In genomic region chrX:103919336-103919682, GRCh38 we compare ENCODE assay signal across 8 cellular contexts. TPM values are rescaled to one million over a fixed set of nuclear protein-coding genes. Genes with fewer than 3 reads are reported as not detected.
DNase-seq lines count a peak whose midpoint lies in the region; ATAC-seq and TF ChIP-seq lines count a peak whose summit lies in the region.

No MANE protein-coding gene starts in this region.

- H3K27me3 ChIP-seq in HUES6 (ENCODE audit: control insufficient read depth, insufficient read depth, low read length) (peaks cover 14% of the 10 kb centered on the region; the same call in 1 of the 2 replicates), right lobe of liver (peaks cover 0 to 10% of the 10 kb centered on the region in 2 donors), thymus (ENCODE audit: control insufficient read depth, insufficient read depth) (no peaks in the 10 kb centered on the region)

- peak overlapping the region; percentile 83 for H3K9ac ChIP-seq in HUES6 (ENCODE audit: low read length)
- no peak overlapping the region for H3K9ac ChIP-seq in SK-N-MC (ENCODE audit: insufficient read length)

- intact Hi-C loops in right lobe of liver (cut with DNase I) = no loop called here

- peak in 1 of 4 donors; percentile 15 for TF ChIP-seq CTCF in right lobe of liver (IDR thresholded peaks at IDR 0.05)

- H3K9me3 ChIP-seq in HUES6 (ENCODE audit: control insufficient read depth, insufficient read depth, low read depth, low read length) (no peaks in the 10 kb centered on the region), SK-N-MC (ENCODE audit: low read depth, low read length) (no peaks in the 10 kb centered on the region), right lobe of liver (no peaks in the 10 kb centered on the region), thymus (ENCODE audit: control insufficient read depth) (no peaks in the 10 kb centered on the region)

- 24% methylated on average over 7 of the region's 9 CpGs for whole genome bisulfite sequencing in right lobe of liver (ENCODE audit: insufficient coverage, low coverage, low lambda C conversion rate, missing lambda C conversion rate)
- WGBS in thymus = 7% methylated on average over 9 of the region's 9 CpGs

- ATAC-seq in GM21576 (IDR thresholded peaks at IDR 0.05; ENCODE audit: unreplicated experiment) (peak; percentile 39), right lobe of liver (peak; percentile 38 to 58 (median 48))

- no peak for TF ChIP-seq POLR2A in right lobe of liver (IDR thresholded peaks at IDR 0.05)

- H3K27ac ChIP-seq in HUES6 (ENCODE audit: low read depth, low read length) = peak overlapping the region; percentile 30; the same call in 1 of the 2 replicates
- H3K27ac ChIP-seq in SK-N-MC = no peak overlapping the region
- H3K27ac ChIP-seq in right lobe of liver = peak overlapping the region in 1 of 3 donors; percentile 38
- peak overlapping the region; percentile 92 for H3K27ac ChIP-seq in thymus (ENCODE audit: low read depth)

- H3K4me3 ChIP-seq in HUES6 (ENCODE audit: low read depth, low read length) = peak overlapping the region; percentile 67
- peak overlapping the region; percentile 75 for H3K4me3 ChIP-seq in SK-N-MC
- H3K4me3 ChIP-seq in right lobe of liver = peak overlapping the region; percentile 29 to 49 (median 37)
- H3K4me3 ChIP-seq in thymus (ENCODE audit: low read length) = peak overlapping the region; percentile 69

- peaks cover 4% of the 10 kb centered on the region; the same call in 1 of the 2 replicates for H3K4me1 ChIP-seq in HUES6 (ENCODE audit: control insufficient read depth, insufficient read depth, low read length)
- no peaks in the 10 kb centered on the region for H3K4me1 ChIP-seq in right lobe of liver
- no peaks in the 10 kb centered on the region for H3K4me1 ChIP-seq in thymus (ENCODE audit: control insufficient read depth, insufficient read depth, low read length)

- DNase-seq in DMS79 treated with DMSO at 0.1 percent for 48 hours (lab: John Stamatoyannopoulos, UW) = peak; percentile 48
- no peak for DNase-seq in DMS79 (lab: John Stamatoyannopoulos, UW)
- no peak for DNase-seq in SK-N-MC (ENCODE audit: low read depth, low spot score)
- DNase-seq in dermis blood vessel endothelial cell = peak; percentile 55
- DNase-seq in right lobe of liver = no peak

- H3K36me3 ChIP-seq in HUES6 (ENCODE audit: control insufficient read depth, insufficient read depth, low read length) (no peaks in the 10 kb centered on the region), SK-N-MC (ENCODE audit: insufficient read depth, low read length) (no peaks in the 10 kb centered on the region), right lobe of liver (no peaks in the 10 kb centered on the region), thymus (ENCODE audit: control insufficient read depth, insufficient read depth) (no peaks in the 10 kb centered on the region)

RNA-seq across cellular contexts. Expression of gene TMSB15B, which starts 43.1 kb away (rescaled TPM):
- total RNA-seq in dermis blood vessel endothelial cell (2.8 and 6.5 TPM in 2 replicates), right lobe of liver (under 1 TPM in 2 of 6 experiments, not detected in 4; 0.24 to 0.42 TPM)
- 10.9 TPM for polyA plus RNA-seq in thymus

Comparison
In these comparisons a context has a peak if more than half of its experiments do, and no peak if none do; other contexts are left out.
1. DNase-seq: peak in DMS79 treated with DMSO at 0.1 percent for 48 hours (single experiment) and dermis blood vessel endothelial cell (single experiment); none in DMS79 (single experiment), SK-N-MC (single experiment) and right lobe of liver (0 of 3).
2. Peak in every context shown above with its lines, with median percentiles within 50 percentile points of each other: H3K4me3 ChIP-seq.